Comparison of ENCODE assay signal across 8 cellular contexts in the genomic region with DNA sequence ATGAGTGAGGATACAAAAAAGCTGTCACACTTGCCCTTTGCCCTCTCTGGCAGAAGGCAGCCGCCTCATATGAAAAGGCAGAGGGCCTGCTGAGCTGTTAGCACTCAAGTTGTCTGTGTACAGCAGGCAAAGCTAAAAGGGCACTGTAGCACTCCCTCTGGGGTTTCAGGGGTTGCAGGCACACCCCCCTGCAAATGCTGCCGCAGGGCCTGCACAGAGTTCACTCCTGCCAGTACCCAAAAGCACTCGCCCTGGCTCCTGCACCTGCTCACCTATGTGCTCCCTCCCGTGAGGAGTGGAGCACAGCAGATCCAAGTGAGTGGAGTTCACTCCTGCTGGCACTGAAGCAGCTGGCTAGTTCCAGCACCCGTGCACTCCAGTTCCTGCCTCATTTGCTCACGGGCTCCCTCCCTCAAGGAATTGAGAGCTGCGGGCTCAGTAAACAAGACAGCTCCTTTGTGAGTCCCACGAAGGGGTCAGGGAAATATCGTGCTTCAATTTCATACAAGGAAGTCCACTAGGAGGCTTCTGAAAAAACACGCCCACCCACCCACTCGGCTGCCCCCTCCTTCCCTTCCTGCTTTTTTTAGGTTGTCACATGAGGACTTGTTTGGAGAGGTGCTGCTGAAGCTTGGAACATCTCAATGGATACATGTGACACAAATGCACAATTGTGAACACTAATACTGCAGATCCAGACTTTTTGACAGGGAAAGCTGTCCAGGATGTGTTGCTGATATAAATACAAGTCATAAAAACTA. TPM values are rescaled to one million over a fixed set of nuclear protein-coding genes. Genes with fewer than 3 reads are reported as not detected.
DNase-seq lines count a peak whose midpoint lies in the region; ATAC-seq and TF ChIP-seq lines count a peak whose summit lies in the region.

No MANE protein-coding gene starts in this region.

- H3K4me3 ChIP-seq in GM23248: no peak overlapping the region
- H3K4me3 ChIP-seq in esophagus (ENCODE audit: low read depth in 1 of 2, low read length in 2 of 2): no peak overlapping the region

- peaks cover 3% of the 10 kb centered on the region for H3K9me3 Mint-ChIP-seq in neural crest cell

- 0 out of 2 replicates have a peak overlapping the region, but pooled peaks have one; percentile 21 for H2AFZ ChIP-seq in GM23248

- H3K4me3 Mint-ChIP-seq in neural crest cell: peak overlapping the region; percentile 28

- H3K27ac ChIP-seq in GM23248: no peak overlapping the region
- H3K27ac ChIP-seq in esophagus (ENCODE audit: low read depth in 2 of 2, low read length in 1 of 2): peak overlapping the region; percentile 58 to 70

- H3K36me3 ChIP-seq in GM23248 (ENCODE audit: low read depth) (no peaks in the 10 kb centered on the region), esophagus (ENCODE audit: control insufficient read depth in 2 of 2, insufficient read depth in 2 of 2, low read length in 1 of 2) (no peaks in the 10 kb centered on the region)

- H3K4me1 Mint-ChIP-seq in neural crest cell: peaks cover 27% of the 10 kb centered on the region

- no peaks in the 10 kb centered on the region for H3K79me2 ChIP-seq in GM23248 (ENCODE audit: insufficient read depth)

- H3K9ac ChIP-seq in GM23248: no peak overlapping the region

- H3K4me2 ChIP-seq in GM23248 (ENCODE audit: unreplicated experiment): no peak overlapping the region

- 19 to 27% methylated on average over 10 to 11 of the region's 11 CpGs for WGBS in GM23248 (ENCODE audit: low coverage in 1 of 2, low lambda C conversion rate in 2 of 2, missing lambda C conversion rate in 2 of 2), 2 experiments
- WGBS in esophagus, 2 donors: 15 to 18% methylated on average over 11 of the region's 11 CpGs

- H3F3A ChIP-seq in GM23248 (ENCODE audit: insufficient read depth): no peaks in the 10 kb centered on the region

- H3K27ac Mint-ChIP-seq in neural crest cell (ENCODE audit: unreplicated experiment): peak overlapping the region; percentile 89

- H4K20me1 ChIP-seq in GM23248 (ENCODE audit: insufficient read depth): no peaks in the 10 kb centered on the region

- no peaks in the 10 kb centered on the region for H3K9me3 ChIP-seq in GM23248 (ENCODE audit: low read depth)
- H3K9me3 ChIP-seq in esophagus (ENCODE audit: control insufficient read depth in 2 of 2, insufficient read depth in 1 of 2, low read depth in 1 of 2, low read length in 1 of 2): no peaks in the 10 kb centered on the region

- H3K27me3 ChIP-seq in GM23248 (replicated peaks; ENCODE audit: insufficient read depth) (no peaks in the 10 kb centered on the region), esophagus (ENCODE audit: control insufficient read depth in 1 of 2, insufficient read depth in 2 of 2, low read length in 2 of 2) (no peaks in the 10 kb centered on the region)

- H3K4me1 ChIP-seq in GM23248 (ENCODE audit: insufficient read depth) (no peaks in the 10 kb centered on the region), esophagus (ENCODE audit: control insufficient read depth in 2 of 2, insufficient read depth in 2 of 2, low read length in 1 of 2) (peaks cover 2 to 5% of the 10 kb centered on the region in 2 donors)

- in situ Hi-C loops in GM23248 (cut with MboI): no loop called here

- no peaks in the 10 kb centered on the region for H3K27me3 Mint-ChIP-seq in neural crest cell (ENCODE audit: low read depth)

- TF ChIP-seq CTCF in neural crest cell (conservative IDR thresholded peaks at IDR 0.05): peak; percentile 21

- no peaks in the 10 kb centered on the region for H3K36me3 Mint-ChIP-seq in neural crest cell (ENCODE audit: low read depth)

- DNase-seq in GM23248: peak; percentile 22
- DNase-seq in NCI-H524 treated with DMSO at 0.1 percent for 48 hours (lab: John Stamatoyannopoulos, UW): peak; percentile 24
- DNase-seq in neural crest cell (ENCODE audit: low read depth, low spot score): peak; percentile 36
- no peak for DNase-seq in amniotic stem cell (lab: John Stamatoyannopoulos, UW)
- no peak for DNase-seq in central memory CD4-positive, alpha-beta T cell
- no peak for DNase-seq in GM19238 (ENCODE audit: insufficient read length, low spot score)

- no peaks in the 10 kb centered on the region for H3K9me2 ChIP-seq in GM23248 (ENCODE audit: insufficient read depth)

- ATAC-seq in GM21381 (IDR thresholded peaks at IDR 0.05; ENCODE audit: unreplicated experiment): no peak

RNA-seq across cellular contexts. Expression of gene RCBTB2, which starts 9.9 kb away (rescaled TPM):
- total RNA-seq in GM23248 (2014; rRNA removed; shearing (Covaris generic)): 8.0 and 20.4 TPM in 2 replicates
- 9.1 and 9.4 TPM in 2 replicates for polyA plus RNA-seq in GM23248 (2016; fragmentation: Nextera tagmentation; extraction: Ambion mirVana)
- polyA plus RNA-seq in esophagus: 10 to 100 TPM in 1 of 2 donors, 1 to 10 TPM in 1; 8.7 to 15.0 TPM
- 25.2 and 26.3 TPM in 2 replicates for total RNA-seq in neural crest cell

Comparison
In these comparisons a context has a peak if more than half of its experiments do, and no peak if none do; other contexts are left out.
1. DNase-seq: peak in GM23248 (single experiment), NCI-H524 treated with DMSO at 0.1 percent for 48 hours (single experiment) and neural crest cell (single experiment); none in amniotic stem cell (single experiment), central memory CD4-positive, alpha-beta T cell (single experiment) and GM19238 (single experiment).